7 cellular contexts compared by ENCODE assay signal in genomic region chr22:36455571-36456458, GRCh38. TPM values are rescaled to one million over a fixed set of nuclear protein-coding genes. Genes with fewer than 3 reads are reported as not detected.
A peak's percentile ranks its signal among the peaks of the same experiment; 100 is the strongest.
DNase-seq lines count a peak whose midpoint lies in the region; ATAC-seq and TF ChIP-seq lines count a peak whose summit lies in the region.

No MANE protein-coding gene starts in this region.

- WGBS in GM23248 (ENCODE audit: low coverage in 1 of 2, low lambda C conversion rate in 2 of 2, missing lambda C conversion rate in 2 of 2), 2 experiments, result 74 to 75% methylated on average over 21 of the region's 21 CpGs
- 87% methylated on average over 21 of the region's 21 CpGs for WGBS in smooth muscle cell (ENCODE audit: low lambda C conversion rate)

- peak overlapping the region; percentile 81 for H2AFZ ChIP-seq in GM23248
- H2AFZ ChIP-seq in smooth muscle cell (ENCODE audit: low read depth), result no peak overlapping the region

- H3K4me3 ChIP-seq in GM23248 (peak overlapping the region; percentile 75), right atrium auricular region (peak overlapping the region in 1 of 2 donors; percentile 56), smooth muscle cell (peak overlapping the region; percentile 63)

- peaks cover 7% of the 10 kb centered on the region; the same call in 1 of the 2 replicates for H3F3A ChIP-seq in GM23248 (ENCODE audit: insufficient read depth)
- peaks cover 11% of the 10 kb centered on the region for H3F3A ChIP-seq in smooth muscle cell (ENCODE audit: low read depth)

- DNase-seq in GM23248, result no peak
- no peak for DNase-seq in right atrium auricular region (ENCODE audit: low spot score)
- DNase-seq in smooth muscle cell (lab: John Stamatoyannopoulos, UW; ENCODE audit: unreplicated experiment), result no peak
- DNase-seq in NCI-H128 (lab: John Stamatoyannopoulos, UW; ENCODE audit: unreplicated experiment), result no peak
- DNase-seq in COR-L47 (lab: John Stamatoyannopoulos, UW), result no peak

- H4K20me1 ChIP-seq in GM23248 (ENCODE audit: insufficient read depth) (no peaks in the 10 kb centered on the region), smooth muscle cell (ENCODE audit: low read depth) (no peaks in the 10 kb centered on the region)

- TF ChIP-seq CTCF in right atrium auricular region (IDR thresholded peaks at IDR 0.05), result no peak
- no peak for TF ChIP-seq CTCF in smooth muscle cell (IDR thresholded peaks at IDR 0.05; ENCODE audit: borderline replicate concordance, insufficient read depth, poor library complexity, severe bottlenecking)

- H3K9me3 ChIP-seq in GM23248 (ENCODE audit: low read depth) (no peaks in the 10 kb centered on the region), right atrium auricular region (no peaks in the 10 kb centered on the region), smooth muscle cell (replicated peaks; ENCODE audit: low read depth) (no peaks in the 10 kb centered on the region)

- in situ Hi-C loops in GM23248 (cut with MboI), result no loop called here

- H3K4me1 ChIP-seq in GM23248 (ENCODE audit: insufficient read depth) (peaks cover 7% of the 10 kb centered on the region; the same call in 1 of the 2 replicates), right atrium auricular region (peaks cover 0 to 63% of the 10 kb centered on the region in 2 donors), smooth muscle cell (ENCODE audit: low read depth) (peaks cover 11% of the 10 kb centered on the region)

- H3K36me3 ChIP-seq in GM23248 (ENCODE audit: low read depth) (no peaks in the 10 kb centered on the region), right atrium auricular region (no peaks in the 10 kb centered on the region), smooth muscle cell (ENCODE audit: low read depth) (no peaks in the 10 kb centered on the region)

- peak overlapping the region; percentile 74 for H3K4me2 ChIP-seq in GM23248 (ENCODE audit: unreplicated experiment)
- peak overlapping the region; percentile 98 for H3K4me2 ChIP-seq in smooth muscle cell

- H3K79me2 ChIP-seq in GM23248 (ENCODE audit: insufficient read depth) (no peaks in the 10 kb centered on the region), smooth muscle cell (ENCODE audit: low read depth) (no peaks in the 10 kb centered on the region)

- ATAC-seq in SK-N-SH treated with all-trans-retinoic acid at 6 μM for 48 hours, result peak; percentile 9
- ATAC-seq in GM19395 (IDR thresholded peaks at IDR 0.05; ENCODE audit: unreplicated experiment), result no peak

- H3K9ac ChIP-seq in GM23248, result no peak overlapping the region
- no peak overlapping the region for H3K9ac ChIP-seq in smooth muscle cell (ENCODE audit: low read depth)

- H3K27me3 ChIP-seq in GM23248 (replicated peaks; ENCODE audit: insufficient read depth) (no peaks in the 10 kb centered on the region), right atrium auricular region (no peaks in the 10 kb centered on the region), smooth muscle cell (ENCODE audit: low read depth) (no peaks in the 10 kb centered on the region)

- H3K27ac ChIP-seq in GM23248, result no peak overlapping the region
- peak overlapping the region; percentile 89 to 95 for H3K27ac ChIP-seq in right atrium auricular region
- peak overlapping the region; percentile 8 for H3K27ac ChIP-seq in smooth muscle cell (ENCODE audit: low read depth)

- no peaks in the 10 kb centered on the region for H3K9me2 ChIP-seq in GM23248 (ENCODE audit: insufficient read depth)

TF ChIP-seq in SK-N-SH treated with all-trans-retinoic acid at 6 μM for 48 hours, 23 proteins besides CTCF, POLR2A, EP300 and RAD21:
- TF ChIP-seq PPARA (CRISPR knock-in tag; IDR thresholded peaks at IDR 0.05; ENCODE audit: borderline replicate concordance), result no peak
- TF ChIP-seq ISL1 (CRISPR knock-in tag; IDR thresholded peaks at IDR 0.05), result no peak
- no peak for TF ChIP-seq GLIS3 (CRISPR knock-in tag; IDR thresholded peaks at IDR 0.05)
- TF ChIP-seq, protein P1, sequence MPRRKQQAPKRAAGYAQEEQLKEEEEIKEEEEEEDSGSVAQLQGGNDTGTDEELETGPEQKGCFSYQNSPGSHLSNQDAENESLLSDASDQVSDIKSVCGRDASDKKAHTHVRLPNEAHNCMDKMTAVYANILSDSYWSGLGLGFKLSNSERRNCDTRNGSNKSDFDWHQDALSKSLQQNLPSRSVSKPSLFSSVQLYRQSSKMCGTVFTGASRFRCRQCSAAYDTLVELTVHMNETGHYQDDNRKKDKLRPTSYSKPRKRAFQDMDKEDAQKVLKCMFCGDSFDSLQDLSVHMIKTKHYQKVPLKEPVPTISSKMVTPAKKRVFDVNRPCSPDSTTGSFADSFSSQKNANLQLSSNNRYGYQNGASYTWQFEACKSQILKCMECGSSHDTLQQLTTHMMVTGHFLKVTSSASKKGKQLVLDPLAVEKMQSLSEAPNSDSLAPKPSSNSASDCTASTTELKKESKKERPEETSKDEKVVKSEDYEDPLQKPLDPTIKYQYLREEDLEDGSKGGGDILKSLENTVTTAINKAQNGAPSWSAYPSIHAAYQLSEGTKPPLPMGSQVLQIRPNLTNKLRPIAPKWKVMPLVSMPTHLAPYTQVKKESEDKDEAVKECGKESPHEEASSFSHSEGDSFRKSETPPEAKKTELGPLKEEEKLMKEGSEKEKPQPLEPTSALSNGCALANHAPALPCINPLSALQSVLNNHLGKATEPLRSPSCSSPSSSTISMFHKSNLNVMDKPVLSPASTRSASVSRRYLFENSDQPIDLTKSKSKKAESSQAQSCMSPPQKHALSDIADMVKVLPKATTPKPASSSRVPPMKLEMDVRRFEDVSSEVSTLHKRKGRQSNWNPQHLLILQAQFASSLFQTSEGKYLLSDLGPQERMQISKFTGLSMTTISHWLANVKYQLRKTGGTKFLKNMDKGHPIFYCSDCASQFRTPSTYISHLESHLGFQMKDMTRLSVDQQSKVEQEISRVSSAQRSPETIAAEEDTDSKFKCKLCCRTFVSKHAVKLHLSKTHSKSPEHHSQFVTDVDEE (CRISPR knock-in tag; IDR thresholded peaks at IDR 0.05), result no peak
- TF ChIP-seq, protein P2, sequence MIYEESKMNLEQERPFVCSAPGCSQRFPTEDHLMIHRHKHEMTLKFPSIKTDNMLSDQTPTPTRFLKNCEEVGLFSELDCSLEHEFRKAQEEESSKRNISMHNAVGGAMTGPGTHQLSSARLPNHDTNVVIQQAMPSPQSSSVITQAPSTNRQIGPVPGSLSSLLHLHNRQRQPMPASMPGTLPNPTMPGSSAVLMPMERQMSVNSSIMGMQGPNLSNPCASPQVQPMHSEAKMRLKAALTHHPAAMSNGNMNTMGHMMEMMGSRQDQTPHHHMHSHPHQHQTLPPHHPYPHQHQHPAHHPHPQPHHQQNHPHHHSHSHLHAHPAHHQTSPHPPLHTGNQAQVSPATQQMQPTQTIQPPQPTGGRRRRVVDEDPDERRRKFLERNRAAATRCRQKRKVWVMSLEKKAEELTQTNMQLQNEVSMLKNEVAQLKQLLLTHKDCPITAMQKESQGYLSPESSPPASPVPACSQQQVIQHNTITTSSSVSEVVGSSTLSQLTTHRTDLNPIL (CRISPR knock-in tag; IDR thresholded peaks at IDR 0.05; ENCODE audit: low read depth), result no peak
- no peak for TF ChIP-seq ZFP3 (CRISPR knock-in tag; IDR thresholded peaks at IDR 0.05)
- TF ChIP-seq RARB (CRISPR knock-in tag; IDR thresholded peaks at IDR 0.05), result no peak
- TF ChIP-seq OSR1 (CRISPR knock-in tag; IDR thresholded peaks at IDR 0.05), result no peak
- TF ChIP-seq ZFP30 (CRISPR knock-in tag; IDR thresholded peaks at IDR 0.05), result no peak
- TF ChIP-seq TOX (CRISPR knock-in tag; IDR thresholded peaks at IDR 0.05; ENCODE audit: borderline replicate concordance), result no peak
- TF ChIP-seq ARNTL (CRISPR knock-in tag; IDR thresholded peaks at IDR 0.05; ENCODE audit: borderline replicate concordance, low read depth), result no peak
- no peak for TF ChIP-seq TCF4 (CRISPR knock-in tag; IDR thresholded peaks at IDR 0.05; ENCODE audit: borderline replicate concordance)
- no peak for TF ChIP-seq BACH2 (CRISPR knock-in tag; IDR thresholded peaks at IDR 0.05; ENCODE audit: borderline replicate concordance)

RNA-seq across cellular contexts. Expression of gene TXN2, which starts 25.6 kb away (rescaled TPM):
- total RNA-seq in GM23248 (2014; rRNA removed; shearing (Covaris generic)), result 24.0 and 33.1 TPM in 2 replicates
- polyA plus RNA-seq in GM23248 (2016; fragmentation: Nextera tagmentation; extraction: Ambion mirVana) (104 and 109 TPM in 2 replicates), smooth muscle cell (86.9 and 97.0 TPM in 2 replicates)
- total RNA-seq in right atrium auricular region (10 to 100 TPM; 70.6 to 82.1 TPM), smooth muscle cell (15.1 and 17.0 TPM in 2 replicates)

RNA-seq across cellular contexts. Expression of gene FOXRED2, which starts 51.0 kb away (rescaled TPM):
- total RNA-seq in GM23248 (2014; rRNA removed; shearing (Covaris generic)), result 4.2 and 4.4 TPM in 2 replicates
- polyA plus RNA-seq in GM23248 (2016; fragmentation: Nextera tagmentation; extraction: Ambion mirVana) (5.0 and 6.5 TPM in 2 replicates), smooth muscle cell (4.2 and 5.2 TPM in 2 replicates)
- total RNA-seq in right atrium auricular region (1 to 10 TPM; 3.7 to 5.7 TPM), smooth muscle cell (2.8 and 3.1 TPM in 2 replicates)
